In genomic region chr6:117384659-117385058, GRCh38 we compare ENCODE assay signal across 31 cellular contexts. TPM values are rescaled to one million over a fixed set of nuclear protein-coding genes. Genes with fewer than 3 reads are reported as not detected.
"Had no signal": no experiment of that assay in that cellular context is flagged by ENCODE, and none has a peak within 500 bp of the region (broad histone marks: within the 10 kb centered on the region; RNA-seq: fewer than 3 reads in every experiment).

No MANE protein-coding gene starts in this region.

- DNase-seq: activated CD4-positive, alpha-beta T cell treated with anti-CD3 and anti-CD28 coated beads for 48 hours; activated CD4-positive, alpha-beta T cell treated with anti-CD3 and anti-CD28 coated beads, Interleukin-2, amount 50 U/mL, for 4 hours; activated CD4-positive, CD25-positive, alpha-beta regulatory T cell treated with anti-CD3 and anti-CD28 coated beads, Interleukin-2, amount 50 U/mL, for 72 hours; activated CD8-positive, alpha-beta memory T cell treated with anti-CD3 and anti-CD28 coated beads, Interleukin-2, amount 50 U/mL, for 48 hours; activated CD8-positive, alpha-beta T cell treated with anti-CD3 and anti-CD28 coated beads, Interleukin-2, amount 10 ng/mL, durations not matched to agents 7 days and 5 days; activated effector memory CD4-positive, alpha-beta T cell treated with Interleukin-2 at 50 U/mL for 16 hours; activated naive CD4-positive, alpha-beta T cell; activated naive CD8-positive, alpha-beta T cell treated with anti-CD3 and anti-CD28 coated beads, Interleukin-2, amount 50 U/mL, for 24 hours; activated T-cell treated with anti-CD3 and anti-CD28 coated beads, Interleukin-2, amount 50 U/mL, for 1 hour; amniotic stem cell; body of pancreas; NCI-H1092 treated with DMSO at 0.1 percent for 48 hours; NCI-H1417 treated with DMSO at 0.1 percent for 48 hours; NCI-H1694 treated with DMSO at 0.1 percent for 48 hours; NCI-H2029 treated with DMSO at 0.1 percent for 48 hours; NCI-H2171; NCI-H2227 treated with DMSO at 0.1 percent for 48 hours; NCI-H446 treated with DMSO at 0.1 percent for 48 hours; NCI-H524 treated with DMSO at 0.1 percent for 48 hours; NCI-H748 treated with DMSO at 0.1 percent for 48 hours; PC-3; SHP77; T-cell; T-helper 2 cell; T1000 had no signal

- H3K27me3 ChIP-seq: ascending aorta, body of pancreas had no signal

- H3K4me3 ChIP-seq: ascending aorta, body of pancreas had no signal

- H3K4me2 ChIP-seq: KMS-11 had no signal

- H3K36me3 ChIP-seq: ascending aorta had no signal

- H3K9me3 ChIP-seq: ascending aorta, body of pancreas had no signal

- H3K4me1 ChIP-seq: ascending aorta had no signal

- H3K27ac ChIP-seq: ascending aorta, body of pancreas, KMS-11 had no signal

RNA-seq across cellular contexts. Expression of gene ROS1, which starts 41.1 kb away (rescaled TPM):
- total RNA-seq: activated CD8-positive, alpha-beta T cell treated with anti-CD3 and anti-CD28 coated beads, Interleukin-2, amount 10 ng/mL, durations not matched to agents 7 days and 5 days; activated naive CD4-positive, alpha-beta T cell treated with anti-CD3 and anti-CD28 coated beads, Interleukin-2, amount 50 U/mL, for 72 hours; activated T-helper 1 cell treated with anti-CD3 and anti-CD28 coated beads, Interleukin-12 subunit alpha, Interleukin-12 subunit beta, Interleukin-2, Interleukin-4 antibody, amounts not matched to agents 30 ng/mL and 10 ng/mL and 1 ng/mL, durations not matched to agents 14 hours and 24 hours and 36 hours; ascending aorta; body of pancreas; SK-MEL-5 had no signal
- polyA plus RNA-seq: IgD-negative memory B cell had no signal
